ENCODE assay signal across 17 cellular contexts in genomic region chr1:105556266-105556665, GRCh38.
"Had no signal": no experiment of that assay in that cellular context is flagged by ENCODE, and none has a peak within 500 bp of the region (broad histone marks: within the 10 kb centered on the region; RNA-seq: fewer than 3 reads in every experiment).

No MANE protein-coding gene starts in this region.

- H3K27ac Mint-ChIP-seq: naive thymus-derived CD4-positive, alpha-beta T cell; nephron progenitor cell; type B pancreatic cell had no signal

- H3K4me3 ChIP-seq: hepatocyte, lung had no signal

- H3K4me3 Mint-ChIP-seq: naive thymus-derived CD4-positive, alpha-beta T cell; nephron progenitor cell; type B pancreatic cell had no signal

- H3K27me3 Mint-ChIP-seq: naive thymus-derived CD4-positive, alpha-beta T cell; type B pancreatic cell had no signal

- H3K4me1 Mint-ChIP-seq: naive thymus-derived CD4-positive, alpha-beta T cell; nephron progenitor cell had no signal

- H3K27ac ChIP-seq: foreskin keratinocyte, hepatocyte, neutrophil had no signal

- H3K4me1 ChIP-seq: foreskin keratinocyte had no signal

- DNase-seq: foreskin keratinocyte; head of caudate nucleus; kidney; left colon; left ventricle myocardium superior; mesendoderm; naive thymus-derived CD4-positive, alpha-beta T cell; nephron progenitor cell; posterior cingulate gyrus; right cardiac atrium; small intestine; stimulated activated CD4-positive, alpha-beta T cell treated with anti-CD3 and anti-CD28 coated beads, Interleukin-2, amount 100 ng/mL, for 48 hours; stimulated activated naive CD4-positive, alpha-beta T cell treated with Interleukin-2 at 50 U/mL for 16 hours had no signal

- H3K36me3 Mint-ChIP-seq: naive thymus-derived CD4-positive, alpha-beta T cell; type B pancreatic cell had no signal

- H3K9me3 Mint-ChIP-seq: nephron progenitor cell, type B pancreatic cell had no signal

- H3K36me3 ChIP-seq: neutrophil had no signal

- H3K9me3 ChIP-seq: neutrophil had no signal

- ATAC-seq: foreskin keratinocyte; left colon; left ventricle myocardium superior; naive thymus-derived CD4-positive, alpha-beta T cell; right cardiac atrium had no signal
